In the genomic region with DNA sequence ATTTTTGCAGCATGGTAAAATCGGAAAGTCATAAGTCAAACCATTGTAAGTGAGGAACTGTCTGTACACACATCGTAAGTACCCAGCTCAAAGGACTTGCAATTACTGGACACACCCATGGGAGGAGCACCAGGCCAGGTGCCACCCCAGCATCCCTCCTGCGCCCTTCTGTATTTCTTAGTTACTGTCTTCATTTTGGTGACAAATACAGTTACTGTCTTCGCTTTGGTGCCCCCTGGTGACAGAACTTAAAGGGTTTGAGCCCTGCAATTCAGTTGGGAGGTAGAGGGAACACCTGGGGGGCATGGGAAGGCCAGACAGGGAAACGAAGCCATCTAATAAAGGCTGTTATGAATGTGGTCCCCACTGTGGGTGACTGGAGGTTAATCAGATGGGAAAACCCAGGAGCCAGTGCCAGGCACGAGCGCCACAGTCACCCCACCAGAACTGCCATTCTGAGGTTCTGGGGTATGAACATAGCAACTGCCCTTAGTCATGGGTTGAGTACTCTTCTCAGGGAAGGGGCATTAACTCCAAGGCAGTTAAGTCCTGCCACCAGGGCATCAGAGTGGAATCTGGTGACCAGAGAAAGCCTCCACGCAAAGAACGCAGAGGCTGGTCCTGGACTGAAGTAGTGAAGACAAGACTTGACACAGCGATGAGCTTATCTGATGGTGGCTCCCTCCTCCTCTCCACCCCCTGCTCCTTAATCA, we compare ENCODE assay signal across 9 cellular contexts.
A peak's percentile ranks its signal among the peaks of the same experiment; 100 is the strongest.
DNase-seq lines count a peak whose midpoint lies in the region; TF ChIP-seq lines count a peak whose summit lies in the region.
"Had no signal": no experiment of that assay in that cellular context is flagged by ENCODE, and none has a peak within 500 bp of the region (broad histone marks: within the 10 kb centered on the region; RNA-seq: fewer than 3 reads in every experiment).

No MANE protein-coding gene starts in this region.

- no peaks in the 10 kb centered on the region for H3F3A ChIP-seq in neural progenitor cell (ENCODE audit: low read depth)

- H3K9ac ChIP-seq in neural progenitor cell, result no peak overlapping the region

- DNase-seq in NCI-H1417 (lab: John Stamatoyannopoulos, UW) (peak; percentile 39 to 63 (median 40)), NCI-H1417 treated with DMSO at 0.1 percent for 48 hours (lab: John Stamatoyannopoulos, UW) (no peak), T-helper 9 cell (peak; percentile 4), neural progenitor cell (ENCODE audit: low spot score) (peak; percentile 76), cerebellar nuclear complex (lab: John Stamatoyannopoulos, UW) (no peak), COLO829 (ENCODE audit: low spot score) (no peak)
- DNase-seq in Jurkat, Clone E6-1 (ENCODE audit: low read depth, low spot score), result peak; percentile 58
- DNase-seq in effector CD8-positive, alpha-beta T cell (lab: John Stamatoyannopoulos, UW), result peak; percentile 2

- no peaks in the 10 kb centered on the region for H3K9me3 Mint-ChIP-seq in neural progenitor cell
- H3K9me3 Mint-ChIP-seq: activated naive CD4-positive, alpha-beta T cell treated with anti-CD3 and anti-CD28 coated beads, Interleukin-2, amount 50 U/mL, for 24 hours had no signal

- peaks cover 13% of the 10 kb centered on the region for H3K27me3 Mint-ChIP-seq in neural progenitor cell (ENCODE audit: insufficient read depth, low read depth)

- peak; percentile 65 for TF ChIP-seq CTCF in neural progenitor cell (IDR thresholded peaks at IDR 0.05)

- H2AFZ ChIP-seq in neural progenitor cell (replicated peaks), result no peak overlapping the region

- H3K27me3 ChIP-seq in neural progenitor cell, result no peaks in the 10 kb centered on the region

- H3K4me2 ChIP-seq in neural progenitor cell, result no peak overlapping the region

- H4K20me1 ChIP-seq in neural progenitor cell (ENCODE audit: low read depth), result no peaks in the 10 kb centered on the region

- H3K4me1 Mint-ChIP-seq in neural progenitor cell, result peaks cover 29% of the 10 kb centered on the region
- H3K4me1 Mint-ChIP-seq: activated naive CD4-positive, alpha-beta T cell treated with anti-CD3 and anti-CD28 coated beads, Interleukin-2, amount 50 U/mL, for 24 hours had no signal

- no peaks in the 10 kb centered on the region for H3K36me3 ChIP-seq in neural progenitor cell

- H3K4me1 ChIP-seq in neural progenitor cell, result no peaks in the 10 kb centered on the region

- no peak overlapping the region for H3K4me3 ChIP-seq in Jurkat, Clone E6-1 (ENCODE audit: low read length)
- no peak overlapping the region for H3K4me3 ChIP-seq in neural progenitor cell

- H3K27ac Mint-ChIP-seq in neural progenitor cell, result peak overlapping the region; percentile 2
- H3K27ac Mint-ChIP-seq: activated naive CD4-positive, alpha-beta T cell treated with anti-CD3 and anti-CD28 coated beads, Interleukin-2, amount 50 U/mL, for 24 hours had no signal

- H3K36me3 Mint-ChIP-seq in neural progenitor cell, result no peaks in the 10 kb centered on the region
- H3K36me3 Mint-ChIP-seq: activated naive CD4-positive, alpha-beta T cell treated with anti-CD3 and anti-CD28 coated beads, Interleukin-2, amount 50 U/mL, for 24 hours had no signal

- H3K27ac ChIP-seq in neural progenitor cell, result no peak overlapping the region

- H3K4me3 Mint-ChIP-seq in neural progenitor cell, result no peak overlapping the region
- H3K4me3 Mint-ChIP-seq: activated naive CD4-positive, alpha-beta T cell treated with anti-CD3 and anti-CD28 coated beads, Interleukin-2, amount 50 U/mL, for 24 hours had no signal

- no peaks in the 10 kb centered on the region for H3K9me3 ChIP-seq in neural progenitor cell (ENCODE audit: low read depth)

- no peaks in the 10 kb centered on the region for H3K79me2 ChIP-seq in neural progenitor cell (ENCODE audit: low read depth)

Comparison
In these comparisons a context has a peak if more than half of its experiments do, and no peak if none do; other contexts are left out.
1. DNase-seq: peak in NCI-H1417 (3 of 3), Jurkat, Clone E6-1 (single experiment), T-helper 9 cell (single experiment), effector CD8-positive, alpha-beta T cell (single experiment) and neural progenitor cell (single experiment); none in NCI-H1417 treated with DMSO at 0.1 percent for 48 hours (single experiment), cerebellar nuclear complex (0 of 2) and COLO829 (single experiment).